ENCODE assay signal across 16 cellular contexts in genomic region chr13:73288596-73288995, GRCh38.
DNase-seq lines count a peak whose midpoint lies in the region; ATAC-seq and TF ChIP-seq lines count a peak whose summit lies in the region.
"Had no signal": no experiment of that assay in that cellular context is flagged by ENCODE, and none has a peak within 500 bp of the region (broad histone marks: within the 10 kb centered on the region; RNA-seq: fewer than 3 reads in every experiment).

No MANE protein-coding gene starts in this region.

- in situ Hi-C loops in mammary epithelial cell (cut with MboI; ENCODE audit: low sequenced_read_pairs in 2 of 2) = no loop called here
- in situ Hi-C loops in GM13977 (cut with MboI; ENCODE audit: low pct_unique_long_range_greater_than_20kb, low sequenced_read_pairs, unreplicated experiment) = no loop called here

- no peaks in the 10 kb centered on the region for H3K9me3 ChIP-seq in mammary epithelial cell (replicated peaks; ENCODE audit: insufficient read depth, low read length)
- H3K9me3 ChIP-seq in naive thymus-derived CD4-positive, alpha-beta T cell (ENCODE audit: control insufficient read depth in 2 of 3, low read length in 3 of 3) = no peaks in the 10 kb centered on the region

- POLR2A ChIA-PET in naive thymus-derived CD4-positive, alpha-beta T cell (lab: Charles Lee) = no interaction called here

- peaks cover 0 to 9% (median 0%) of the 10 kb centered on the region in 5 donors for H3K36me3 Mint-ChIP-seq in naive thymus-derived CD4-positive, alpha-beta T cell
- no peaks in the 10 kb centered on the region for H3K36me3 Mint-ChIP-seq in stimulated activated effector memory CD8-positive, alpha-beta T cell treated with anti-CD3 and anti-CD28 coated beads, Interleukin-12 subunit alpha, Interleukin-12 subunit beta, amount 100 ng/mL, for 72 hours
- H3K36me3 Mint-ChIP-seq: CD8-positive, alpha-beta memory T cell had no signal

- no peak overlapping the region for H3K4me3 ChIP-seq in mammary epithelial cell (replicated peaks in 1 of 3; ENCODE audit: insufficient read depth in 1 of 3, low read depth in 2 of 3, low read length in 3 of 3)
- no peak overlapping the region for H3K4me3 ChIP-seq in naive thymus-derived CD4-positive, alpha-beta T cell (ENCODE audit: low read length)

- DNase-seq in CMK (ENCODE audit: low read depth) (peak; percentile 15), LoVo (ENCODE audit: low spot score) (peak; percentile 58), mammary epithelial cell (no peak), GM13977 (ENCODE audit: low spot score) (no peak), NCI-H69 (lab: John Stamatoyannopoulos, UW) (no peak)
- no peak for DNase-seq in naive thymus-derived CD4-positive, alpha-beta T cell
- no peak for DNase-seq in stimulated activated effector memory CD8-positive, alpha-beta T cell treated with anti-CD3 and anti-CD28 coated beads, Interleukin-12 subunit alpha, Interleukin-12 subunit beta, amount 100 ng/mL, for 72 hours (ENCODE audit: low spot score in 2 of 2)
- DNase-seq: CD8-positive, alpha-beta memory T cell; EL; H9; NCI-H1105 treated with DMSO at 0.1 percent for 48 hours; NCI-H187 treated with DMSO at 0.1 percent for 48 hours; NCI-H446 treated with DMSO at 0.1 percent for 48 hours; SW 1271 had no signal

- peaks cover 0 to 2% (median 0%) of the 10 kb centered on the region in 7 donors for H3K4me1 Mint-ChIP-seq in naive thymus-derived CD4-positive, alpha-beta T cell
- no peaks in the 10 kb centered on the region for H3K4me1 Mint-ChIP-seq in stimulated activated effector memory CD8-positive, alpha-beta T cell treated with anti-CD3 and anti-CD28 coated beads, Interleukin-12 subunit alpha, Interleukin-12 subunit beta, amount 100 ng/mL, for 72 hours
- H3K4me1 Mint-ChIP-seq: B cell; CD8-positive, alpha-beta memory T cell had no signal

- peak overlapping the region in 1 of 9 donors; percentile 4 for H3K27ac Mint-ChIP-seq in naive thymus-derived CD4-positive, alpha-beta T cell
- H3K27ac Mint-ChIP-seq in stimulated activated effector memory CD8-positive, alpha-beta T cell treated with anti-CD3 and anti-CD28 coated beads, Interleukin-12 subunit alpha, Interleukin-12 subunit beta, amount 100 ng/mL, for 72 hours = no peak overlapping the region
- H3K27ac Mint-ChIP-seq: B cell; CD8-positive, alpha-beta memory T cell had no signal

- H3K9ac ChIP-seq in mammary epithelial cell (ENCODE audit: insufficient read depth, low read length) = no peak overlapping the region

- no peaks in the 10 kb centered on the region for H3K27me3 ChIP-seq in mammary epithelial cell (ENCODE audit: insufficient read depth, low read length)
- no peaks in the 10 kb centered on the region for H3K27me3 ChIP-seq in naive thymus-derived CD4-positive, alpha-beta T cell (ENCODE audit: control insufficient read depth in 2 of 2, insufficient read depth in 2 of 2, low read length in 2 of 2)

- no peak overlapping the region for H3K27ac ChIP-seq in mammary epithelial cell (ENCODE audit: insufficient read depth, low read depth, low read length)
- H3K27ac ChIP-seq in naive thymus-derived CD4-positive, alpha-beta T cell (ENCODE audit: low read depth, low read length) = no peak overlapping the region

- H3K4me3 Mint-ChIP-seq in naive thymus-derived CD4-positive, alpha-beta T cell = no peak overlapping the region
- H3K4me3 Mint-ChIP-seq in stimulated activated effector memory CD8-positive, alpha-beta T cell treated with anti-CD3 and anti-CD28 coated beads, Interleukin-12 subunit alpha, Interleukin-12 subunit beta, amount 100 ng/mL, for 72 hours = no peak overlapping the region
- H3K4me3 Mint-ChIP-seq: B cell; CD8-positive, alpha-beta memory T cell; H9 had no signal

- dilution Hi-C loops in mammary epithelial cell (cut with HindIII; ENCODE audit: low sequenced_read_pairs) = no loop called here

- TF ChIP-seq CTCF in mammary epithelial cell (conservative IDR thresholded peaks at IDR 0.05 in 1 of 2, IDR thresholded peaks at IDR 0.05 in 1 of 2; ENCODE audit: extremely low read depth in 1 of 2, insufficient read depth in 1 of 2, low read depth in 1 of 2, low read length in 2 of 2) (no peak), GM13977 (IDR thresholded peaks at IDR 0.05; ENCODE audit: extremely low read depth, insufficient read depth, missing control alignments) (no peak)

- ATAC-seq in naive thymus-derived CD4-positive, alpha-beta T cell = peak; percentile 44
- no peak for ATAC-seq in stimulated activated effector memory CD8-positive, alpha-beta T cell treated with anti-CD3 and anti-CD28 coated beads, Interleukin-12 subunit alpha, Interleukin-12 subunit beta, amount 100 ng/mL, for 72 hours
- ATAC-seq in GM21390 (IDR thresholded peaks at IDR 0.05; ENCODE audit: unreplicated experiment) = no peak

- 96% methylated on average over 6 of the region's 6 CpGs for WGBS in mammary epithelial cell (ENCODE audit: low coverage, missing lambda C conversion rate)

- peak overlapping the region; percentile 34 for H2AFZ ChIP-seq in mammary epithelial cell (ENCODE audit: low read depth, low read length)

- peaks cover 9% of the 10 kb centered on the region for H3K4me1 ChIP-seq in mammary epithelial cell (ENCODE audit: insufficient read depth, low read length)
- no peaks in the 10 kb centered on the region for H3K4me1 ChIP-seq in naive thymus-derived CD4-positive, alpha-beta T cell (ENCODE audit: control insufficient read depth in 2 of 2, insufficient read depth in 2 of 2, low read length in 2 of 2)

- CTCF ChIA-PET in mammary epithelial cell (lab: Charles Lee; ENCODE audit: low non-redundant PET) = no interaction called here
- CTCF ChIA-PET in naive thymus-derived CD4-positive, alpha-beta T cell (lab: Charles Lee) = interaction anchor here (0.7 kb wide), 1 partner anchor 146 kb away, joined by 3 read pairs; no protein-coding TSS in a partner anchor

- H3K9me3 Mint-ChIP-seq in naive thymus-derived CD4-positive, alpha-beta T cell = peaks cover 0 to 6% (median 0%) of the 10 kb centered on the region in 11 donors
- no peaks in the 10 kb centered on the region for H3K9me3 Mint-ChIP-seq in stimulated activated effector memory CD8-positive, alpha-beta T cell treated with anti-CD3 and anti-CD28 coated beads, Interleukin-12 subunit alpha, Interleukin-12 subunit beta, amount 100 ng/mL, for 72 hours
- H3K9me3 Mint-ChIP-seq: CD8-positive, alpha-beta memory T cell; H9 had no signal

- H3K79me2 ChIP-seq in mammary epithelial cell (ENCODE audit: insufficient read depth, low read length) = no peaks in the 10 kb centered on the region

- no peaks in the 10 kb centered on the region for H4K20me1 ChIP-seq in mammary epithelial cell (ENCODE audit: insufficient read depth, low read length)

- intact Hi-C loops in mammary epithelial cell (cut with micrococcal nuclease) = no loop called here
- intact Hi-C loops in naive thymus-derived CD4-positive, alpha-beta T cell (cut with micrococcal nuclease) = no loop called here

- no peak overlapping the region for H3K4me2 ChIP-seq in mammary epithelial cell (ENCODE audit: insufficient read depth, low read depth, low read length)

- H3K27me3 Mint-ChIP-seq in naive thymus-derived CD4-positive, alpha-beta T cell = peaks cover 0 to 10% (median 8%) of the 10 kb centered on the region in 5 donors
- H3K27me3 Mint-ChIP-seq: B cell had no signal

- H3K36me3 ChIP-seq in mammary epithelial cell (ENCODE audit: insufficient read depth, low read length) = no peaks in the 10 kb centered on the region
- no peaks in the 10 kb centered on the region for H3K36me3 ChIP-seq in naive thymus-derived CD4-positive, alpha-beta T cell (ENCODE audit: control insufficient read depth in 2 of 3, insufficient read depth in 3 of 3, low read length in 3 of 3)

- no TSS peak for BruUV-seq in mammary epithelial cell (replicated peaks; lab: Mats Ljungman, UMichigan)

Comparison
In these comparisons a context has a peak if more than half of its experiments do, and no peak if none do; other contexts are left out.
1. DNase-seq: peak in CMK (single experiment) and LoVo (single experiment); none in mammary epithelial cell (single experiment), naive thymus-derived CD4-positive, alpha-beta T cell (0 of 9), GM13977 (single experiment), NCI-H69 (single experiment) and stimulated activated effector memory CD8-positive, alpha-beta T cell treated with anti-CD3 and anti-CD28 coated beads, Interleukin-12 subunit alpha, Interleukin-12 subunit beta, amount 100 ng/mL, for 72 hours (0 of 2).